23 cellular contexts compared by ENCODE assay signal in the genomic region with DNA sequence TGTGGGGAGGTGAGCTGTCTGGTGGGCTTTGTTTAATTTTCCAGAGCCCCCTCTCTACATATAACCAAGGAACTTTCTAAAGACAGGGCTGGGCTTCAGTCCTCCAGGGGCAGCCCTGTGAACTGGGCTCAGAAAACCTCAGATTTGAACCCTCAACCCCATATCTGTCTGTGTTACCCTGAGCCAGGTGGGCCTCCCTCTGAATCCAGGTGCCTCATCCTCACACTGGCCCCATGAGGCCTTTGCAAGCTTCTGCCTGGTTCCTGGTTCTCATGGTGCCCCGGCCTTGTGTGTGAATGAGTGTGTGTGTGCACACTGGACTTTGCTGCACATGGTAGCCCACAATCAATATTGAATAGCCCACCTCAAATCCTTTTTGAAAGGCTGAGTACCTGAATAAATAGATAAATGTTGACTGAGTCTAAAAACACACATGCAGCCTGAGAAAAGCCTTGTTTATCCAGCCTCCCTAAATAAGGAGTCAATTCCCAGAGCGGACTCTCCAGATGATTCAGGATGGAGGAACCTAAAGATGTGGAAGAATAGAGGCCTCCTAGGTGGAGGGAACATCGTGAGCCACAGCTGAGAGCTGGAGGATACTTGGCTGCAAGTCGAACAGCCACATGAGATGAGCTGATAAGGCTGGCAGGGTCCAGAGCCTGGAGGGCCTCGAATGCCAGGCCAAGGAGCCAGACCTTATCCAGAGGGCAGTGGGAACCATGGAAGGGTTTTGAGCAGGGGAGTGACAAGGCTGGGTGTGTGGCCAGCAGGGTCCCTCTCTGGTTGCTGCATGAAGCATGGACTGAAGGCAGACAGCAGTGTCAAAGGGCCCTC. TPM values are rescaled to one million over a fixed set of nuclear protein-coding genes. Genes with fewer than 3 reads are reported as not detected.
DNase-seq lines count a peak whose midpoint lies in the region; ATAC-seq and TF ChIP-seq lines count a peak whose summit lies in the region.
"Had no signal": no experiment of that assay in that cellular context is flagged by ENCODE, and none has a peak within 500 bp of the region (broad histone marks: within the 10 kb centered on the region; RNA-seq: fewer than 3 reads in every experiment).

No MANE protein-coding gene starts in this region.

- H3K9ac ChIP-seq in BLaER1 treated with 17β-estradiol and CSF1 and Interleukin-3, amounts not matched to agents 10 nM and 100 nM: peak overlapping the region in 8 of 11 experiments; percentile 21 to 64 (median 56); a peak in 11 of 22 replicates
- H3K9ac ChIP-seq: neural progenitor cell had no signal

- no peaks in the 10 kb centered on the region for H3K27me3 ChIP-seq in BLaER1 treated with 17β-estradiol and CSF1 and Interleukin-3, amounts not matched to agents 10 nM and 100 nM
- H3K27me3 ChIP-seq in Peyer's patch (no peaks in the 10 kb centered on the region), neutrophil (no peaks in the 10 kb centered on the region), transverse colon (no peaks in the 10 kb centered on the region)
- H3K27me3 ChIP-seq: heart right ventricle, left lung, neural progenitor cell, tibial nerve had no signal

- in situ Hi-C loops in transverse colon (cut with MboI; ENCODE audit: low pct_ligation_motif_present in 1 of 4, low pct_unique_long_range_greater_than_20kb in 1 of 4, low sequenced_read_pairs in 3 of 4): loop anchor here in 3 of 4 donors (5.0 to 10.0 kb wide), 3 partner anchors 47 to 265 kb away; no protein-coding TSS in a partner anchor

- TF ChIP-seq POLR2A in Peyer's patch (IDR thresholded peaks at IDR 0.05) (no peak), transverse colon (IDR thresholded peaks at IDR 0.05) (no peak)

- H3K27ac ChIP-seq in BLaER1 treated with 17β-estradiol and CSF1 and Interleukin-3, amounts not matched to agents 10 nM and 100 nM: peak overlapping the region in 10 of 11 experiments; percentile 27 to 77 (median 64); a peak in 17 of 22 replicates
- peak overlapping the region in 2 of 4 donors; percentile 32 to 73 for H3K27ac ChIP-seq in Peyer's patch
- peak overlapping the region; percentile 89 for H3K27ac ChIP-seq in neutrophil
- no peak overlapping the region for H3K27ac ChIP-seq in transverse colon
- H3K27ac ChIP-seq: neural progenitor cell, SK-N-MC, tibial nerve, WERI-Rb-1 had no signal

- 79 to 92% methylated on average over 2 to 5 of the region's 5 CpGs for WGBS in transverse colon (ENCODE audit: low coverage in 1 of 2), 2 donors

- H3K4me2 ChIP-seq in BLaER1 treated with 17β-estradiol and CSF1 and Interleukin-3, amounts not matched to agents 10 nM and 100 nM: peak overlapping the region; percentile 65 to 93 (median 75)
- H3K4me2 ChIP-seq: neural progenitor cell had no signal

- H3K9me3 ChIP-seq in BLaER1 treated with 17β-estradiol and CSF1 and Interleukin-3, amounts not matched to agents 10 nM and 100 nM (replicated peaks in 1 of 11): no peaks in the 10 kb centered on the region
- H3K9me3 ChIP-seq in Peyer's patch: no peaks in the 10 kb centered on the region
- H3K9me3 ChIP-seq in neutrophil: no peaks in the 10 kb centered on the region
- H3K9me3 ChIP-seq in transverse colon: no peaks in the 10 kb centered on the region
- H3K9me3 ChIP-seq: heart right ventricle, left lung, mucosa of descending colon, psoas muscle, tibial nerve had no signal

- no peak overlapping the region for H3K4me3 ChIP-seq in BLaER1 treated with 17β-estradiol and CSF1 and Interleukin-3, amounts not matched to agents 10 nM and 100 nM
- no peak overlapping the region for H3K4me3 ChIP-seq in Peyer's patch
- H3K4me3 ChIP-seq in neutrophil (ENCODE audit: low read depth in 1 of 2, low read length in 1 of 2): peak overlapping the region; percentile 6 to 14
- no peak overlapping the region for H3K4me3 ChIP-seq in transverse colon
- H3K4me3 ChIP-seq: heart right ventricle, left lung, mucosa of descending colon, neural progenitor cell, psoas muscle, SK-N-MC, skin epidermis, tibial nerve had no signal

- H4K20me1 ChIP-seq in BLaER1 treated with 17β-estradiol and CSF1 and Interleukin-3, amounts not matched to agents 10 nM and 100 nM: no peaks in the 10 kb centered on the region

- H3K36me3 ChIP-seq in BLaER1 treated with 17β-estradiol and CSF1 and Interleukin-3, amounts not matched to agents 10 nM and 100 nM: no peaks in the 10 kb centered on the region
- H3K36me3 ChIP-seq in Peyer's patch: no peaks in the 10 kb centered on the region
- H3K36me3 ChIP-seq in neutrophil: no peaks in the 10 kb centered on the region
- H3K36me3 ChIP-seq in transverse colon: no peaks in the 10 kb centered on the region
- H3K36me3 ChIP-seq: heart right ventricle, left lung, neural progenitor cell, tibial nerve, WERI-Rb-1 had no signal

- H3K4me1 ChIP-seq in BLaER1 treated with 17β-estradiol and CSF1 and Interleukin-3, amounts not matched to agents 10 nM and 100 nM: peaks cover 46 to 98% (median 74%) of the 10 kb centered on the region in 10 experiments
- peaks cover 0 to 43% (median 4%) of the 10 kb centered on the region in 4 donors for H3K4me1 ChIP-seq in Peyer's patch
- H3K4me1 ChIP-seq in neutrophil (ENCODE audit: control insufficient read depth in 1 of 2, insufficient read depth in 1 of 2, low read depth in 1 of 2, low read length in 1 of 2): peaks cover 75 to 78% of the 10 kb centered on the region in 2 experiments
- peaks cover 2 to 40% (median 10%) of the 10 kb centered on the region in 4 donors for H3K4me1 ChIP-seq in transverse colon
- H3K4me1 ChIP-seq: neural progenitor cell had no signal

- DNase-seq in Peyer's patch (peak in 2 of 3 donors; percentile 20 to 40), CD1c-positive myeloid dendritic cell (ENCODE audit: extremely low spot score) (no peak), medulla oblongata (ENCODE audit: extremely low spot score) (no peak), transverse colon (no peak)
- DNase-seq: activated CD4-positive, alpha-beta T cell treated with anti-CD3 and anti-CD28 coated beads, Interleukin-2, amount 50 U/mL, for 48 hours; activated T-cell treated with anti-CD3 and anti-CD28 coated beads for 4 hours; amniotic stem cell; COR-L47; dermis blood vessel endothelial cell; NCI-H2171 treated with DMSO at 0.1 percent for 48 hours; NCI-H82; psoas muscle; WERI-Rb-1 had no signal

- no peak for TF ChIP-seq EP300 in transverse colon (IDR thresholded peaks at IDR 0.05; ENCODE audit: low read depth)

- intact Hi-C loops in transverse colon (cut with DNase I; ENCODE audit: low total_unique reads): loop anchor here (5.0 to 10.0 kb wide), 2 partner anchors 52 to 95 kb away; no protein-coding TSS in a partner anchor

- ATAC-seq in GM18502 (IDR thresholded peaks at IDR 0.05; ENCODE audit: poor library complexity, unreplicated experiment): peak; percentile 13
- ATAC-seq: psoas muscle had no signal

- TF ChIP-seq CTCF in Peyer's patch (IDR thresholded peaks at IDR 0.05) (no peak), neutrophil (IDR thresholded peaks at IDR 0.05) (no peak), transverse colon (IDR thresholded peaks at IDR 0.05) (no peak)

RNA-seq across cellular contexts. Expression of a gene that starts 28.1 kb away (rescaled TPM):
- total RNA-seq in Peyer's patch (10 to 100 TPM in 3 of 4 donors, 1 to 10 TPM in 1; 6.6 to 42.7 (median 33.5) TPM), transverse colon (10 to 100 TPM in 3 of 4 donors, 1 to 10 TPM in 1; 8.6 to 21.4 (median 12.6) TPM)

RNA-seq across cellular contexts. Expression of a gene that starts 47.8 kb away (rescaled TPM):
- total RNA-seq in Peyer's patch: 10 to 100 TPM in 3 of 4 donors, 1 to 10 TPM in 1; 6.7 to 95.7 (median 10.2) TPM
- 10 to 100 TPM in 3 of 4 donors, 1 to 10 TPM in 1; 9.1 to 15.9 (median 15.0) TPM for total RNA-seq in transverse colon

Comparison
In these comparisons a context has a peak if more than half of its experiments do, and no peak if none do; other contexts are left out.
1. H3K27ac ChIP-seq: peak in BLaER1 treated with 17β-estradiol and CSF1 and Interleukin-3, amounts not matched to agents 10 nM and 100 nM (10 of 11) and neutrophil (single experiment); none in transverse colon (0 of 4).
2. H3K4me3 ChIP-seq: peak in neutrophil (2 of 2); none in BLaER1 treated with 17β-estradiol and CSF1 and Interleukin-3, amounts not matched to agents 10 nM and 100 nM (0 of 10), Peyer's patch (0 of 4) and transverse colon (0 of 4).
3. DNase-seq: peak in Peyer's patch (2 of 3); none in CD1c-positive myeloid dendritic cell (single experiment), medulla oblongata (single experiment) and transverse colon (single experiment).